ENCODE assay signal across 8 cellular contexts in the genomic region with DNA sequence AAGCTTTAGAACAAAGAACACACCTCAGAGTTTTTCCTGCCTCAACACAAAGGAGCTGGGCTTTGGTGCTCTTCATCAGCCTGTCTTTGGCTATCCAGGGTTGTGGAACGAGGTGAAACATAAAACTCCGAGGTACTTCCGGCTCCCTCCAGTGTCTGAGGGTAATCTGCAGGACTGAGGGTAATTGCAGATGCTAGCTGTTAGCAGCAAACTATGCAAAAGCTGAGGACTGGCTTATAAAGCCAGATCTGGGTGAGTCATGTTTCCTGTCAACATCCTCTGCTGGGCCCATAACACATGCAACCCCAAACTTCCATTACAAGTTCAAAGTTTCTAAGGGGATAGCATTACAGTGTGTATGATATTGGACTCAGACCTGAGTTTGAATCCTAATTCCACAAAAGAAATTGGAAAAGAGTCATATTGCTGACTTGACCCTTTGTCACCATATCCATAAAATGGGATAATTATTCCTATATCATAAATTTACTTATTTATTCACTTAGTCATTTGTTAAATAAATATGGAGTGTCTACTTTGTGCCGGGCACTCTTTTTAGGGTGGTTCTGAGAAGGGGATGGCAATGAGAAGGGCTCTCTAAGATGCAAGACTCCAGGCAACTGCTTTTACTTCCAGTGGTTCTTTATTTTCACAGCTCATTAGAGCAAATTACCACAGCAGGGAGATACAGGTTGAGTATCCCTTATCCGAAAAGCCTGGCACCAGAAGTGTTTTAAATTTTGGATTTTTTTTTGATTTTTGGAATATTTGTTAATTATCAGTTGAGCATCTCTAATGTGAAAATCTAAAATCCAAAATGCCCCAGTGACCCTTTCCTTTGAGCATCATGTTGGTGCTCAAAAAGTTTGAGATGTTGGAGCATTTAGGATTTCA. TPM values are rescaled to one million over a fixed set of nuclear protein-coding genes. Genes with fewer than 3 reads are reported as not detected.
DNase-seq lines count a peak whose midpoint lies in the region; ATAC-seq and TF ChIP-seq lines count a peak whose summit lies in the region.

No MANE protein-coding gene starts in this region.

- H3K36me3 Mint-ChIP-seq in activated T-helper 17 cell treated with anti-CD3 and anti-CD28 coated beads, Interleukin-2, amount 50 U/mL, for 72 hours (ENCODE audit: low read depth): peaks cover 67% of the 10 kb centered on the region

- H3F3A ChIP-seq in PC-3 (ENCODE audit: low read length, unreplicated experiment): peaks cover 18% of the 10 kb centered on the region

- H3K4me3 ChIP-seq in PC-3 (ENCODE audit: low read length) (peak overlapping the region; percentile 10; the same call in 1 of the 2 replicates), foreskin fibroblast (ENCODE audit: low read depth in 1 of 2, low read length in 2 of 2) (no peak overlapping the region)

- DNase-seq in NCI-H510A treated with DMSO at 0.1 percent for 48 hours (lab: John Stamatoyannopoulos, UW): peak; percentile 3
- no peak for DNase-seq in NCI-H510A (lab: John Stamatoyannopoulos, UW)
- peak; percentile 92 for DNase-seq in PC-3
- DNase-seq in foreskin fibroblast: peak; percentile 88 to 94
- DNase-seq in renal cortical epithelial cell (ENCODE audit: low read depth): peak; percentile 92

- peaks cover 28% of the 10 kb centered on the region for H3K4me1 Mint-ChIP-seq in activated T-helper 17 cell treated with anti-CD3 and anti-CD28 coated beads, Interleukin-2, amount 50 U/mL, for 72 hours

- H3K9me2 ChIP-seq in PC-3 (replicated peaks; ENCODE audit: low read length): no peaks in the 10 kb centered on the region

- H3K4me1 ChIP-seq in PC-3 (ENCODE audit: insufficient read depth, low read length): peaks cover 34% of the 10 kb centered on the region

- H3K36me3 ChIP-seq in PC-3 (ENCODE audit: low read depth, low read length): no peaks in the 10 kb centered on the region

- POLR2A ChIA-PET in PC-3 (lab: Charles Lee; ENCODE audit: unreplicated experiment): interaction anchor here (0.7 to 1.2 kb wide), 2 partner anchors 14 to 64 kb away, joined by 4 to 8 read pairs; a partner anchor contains a TSS

- no peaks in the 10 kb centered on the region for H3K9me3 Mint-ChIP-seq in activated T-helper 17 cell treated with anti-CD3 and anti-CD28 coated beads, Interleukin-2, amount 50 U/mL, for 72 hours

- intact Hi-C loops in PC-3 (cut with micrococcal nuclease): loop anchor here (1.0 kb wide), 1 partner anchor 14 kb away; no protein-coding TSS in a partner anchor

- no peaks in the 10 kb centered on the region for H3K27me3 ChIP-seq in PC-3 (ENCODE audit: low read length)

- H3K27me3 Mint-ChIP-seq in activated T-helper 17 cell treated with anti-CD3 and anti-CD28 coated beads, Interleukin-2, amount 50 U/mL, for 72 hours: no peaks in the 10 kb centered on the region

- no peak for TF ChIP-seq CTCF in PC-3 (conservative IDR thresholded peaks at IDR 0.05; ENCODE audit: low read depth, low read length)
- no peak for TF ChIP-seq CTCF in foreskin fibroblast (IDR thresholded peaks at IDR 0.05; ENCODE audit: low read depth, low read length)

- H2AFZ ChIP-seq in PC-3 (ENCODE audit: low read length): peak overlapping the region; percentile 40; the same call in 1 of the 2 replicates

- H4K20me1 ChIP-seq in PC-3 (ENCODE audit: low read length): no peaks in the 10 kb centered on the region

- peak overlapping the region; percentile 91 for H3K4me2 ChIP-seq in PC-3 (ENCODE audit: low read length)

- peak overlapping the region; percentile 97 for H3K27ac Mint-ChIP-seq in activated T-helper 17 cell treated with anti-CD3 and anti-CD28 coated beads, Interleukin-2, amount 50 U/mL, for 72 hours

- H3K4me3 Mint-ChIP-seq in activated T-helper 17 cell treated with anti-CD3 and anti-CD28 coated beads, Interleukin-2, amount 50 U/mL, for 72 hours: peak overlapping the region; percentile 98

- no peaks in the 10 kb centered on the region for H3K9me3 ChIP-seq in PC-3 (ENCODE audit: low read length)

- peak overlapping the region; percentile 89 for H3K27ac ChIP-seq in PC-3 (ENCODE audit: low read length)

- CTCF ChIA-PET in PC-3 (lab: Charles Lee): interaction anchor here (0.7 to 1.2 kb wide), 5 partner anchors 10 to 61 kb away, joined by 3 to 16 read pairs (median 5); a partner anchor contains a TSS

- H3K9ac ChIP-seq in PC-3 (ENCODE audit: low read length): peak overlapping the region; percentile 38

- peaks cover 15% of the 10 kb centered on the region for H3K79me2 ChIP-seq in PC-3 (ENCODE audit: low read length)

- peak; percentile 45 for ATAC-seq in HG02885 (IDR thresholded peaks at IDR 0.05; ENCODE audit: poor library complexity, unreplicated experiment)
- peak; percentile 55 for ATAC-seq in PC-3
- ATAC-seq in activated T-helper 17 cell treated with anti-CD3 and anti-CD28 coated beads, Interleukin-2, amount 50 U/mL, for 72 hours (replicated peaks): peak; percentile 48
- ATAC-seq in GM19023 (IDR thresholded peaks at IDR 0.05; ENCODE audit: unreplicated experiment): no peak

- TSS peak; percentile 49 for BruUV-seq in PC-3 (replicated peaks; lab: Mats Ljungman, UMichigan)

RNA-seq across cellular contexts. Expression of a gene that starts 9.5 kb away (rescaled TPM):
- total RNA-seq in PC-3 (2014; rRNA removed): 8.2 and 10.8 TPM in 2 replicates
- 100 to 1,000 TPM in 1 of 2 donors, 10 to 100 TPM in 1; 40.3 to 100 TPM for total RNA-seq in activated T-helper 17 cell treated with anti-CD3 and anti-CD28 coated beads, Interleukin-2, amount 50 U/mL, for 72 hours
- 17.0 and 26.5 TPM in 2 replicates for total RNA-seq in renal cortical epithelial cell

RNA-seq across cellular contexts. Expression of a gene that starts 15.5 kb away (rescaled TPM):
- total RNA-seq in PC-3 (2014; rRNA removed) (476 and 608 TPM in 2 replicates), renal cortical epithelial cell (2,364 and 3,472 TPM in 2 replicates)
- total RNA-seq in activated T-helper 17 cell treated with anti-CD3 and anti-CD28 coated beads, Interleukin-2, amount 50 U/mL, for 72 hours: 1,000 to 10,000 TPM; 4,659 to 6,253 TPM

RNA-seq across cellular contexts. Expression of a gene that starts 15.7 kb away (rescaled TPM):
- total RNA-seq in PC-3 (2014; rRNA removed) (0.15 TPM in 1 of 2 replicates, not detected in the other), renal cortical epithelial cell (not detected in 2 replicates)
- 10 to 100 TPM in 1 of 2 donors, 1 to 10 TPM in 1; 7.9 to 38.5 TPM for total RNA-seq in activated T-helper 17 cell treated with anti-CD3 and anti-CD28 coated beads, Interleukin-2, amount 50 U/mL, for 72 hours
